Comparison of ENCODE assay signal across 15 cellular contexts in genomic region chr7:76403780-76404494, GRCh38. TPM values are rescaled to one million over a fixed set of nuclear protein-coding genes. Genes with fewer than 3 reads are reported as not detected.
DNase-seq lines count a peak whose midpoint lies in the region; ATAC-seq and TF ChIP-seq lines count a peak whose summit lies in the region.
"Had no signal": no experiment of that assay in that cellular context is flagged by ENCODE, and none has a peak within 500 bp of the region (broad histone marks: within the 10 kb centered on the region; RNA-seq: fewer than 3 reads in every experiment).

No MANE protein-coding gene starts in this region.

- H3K4me3 Mint-ChIP-seq in WTC11 = no peak overlapping the region
- H3K4me3 Mint-ChIP-seq in naive B cell = peak overlapping the region in 1 of 8 donors; percentile 6
- H3K4me3 Mint-ChIP-seq: CD4-positive, alpha-beta T cell; HFFc6 had no signal

- H3K4me2 ChIP-seq in Karpas-422 (ENCODE audit: low read depth, low read length, poor library complexity, severe bottlenecking) = no peak overlapping the region

- DNase-seq in D341Med (ENCODE audit: low spot score) = peak; percentile 6
- peak; percentile 59 for DNase-seq in Karpas-422
- DNase-seq in WTC11 (ENCODE audit: low spot score) = no peak
- no peak for DNase-seq in naive B cell
- no peak for DNase-seq in SW480 (ENCODE audit: low spot score)
- DNase-seq in HAP-1 (ENCODE audit: low spot score in 2 of 2) = no peak
- DNase-seq: activated CD4-positive, alpha-beta T cell treated with anti-CD3 and anti-CD28 coated beads, Interleukin-2, amount 50 U/mL, for 48 hours; caudate nucleus; CD4-positive, alpha-beta T cell; HFFc6; NCI-H510A had no signal

- H3K4me1 ChIP-seq in Karpas-422 (ENCODE audit: low read length) (peaks cover 6% of the 10 kb centered on the region), HAP-1 (no peaks in the 10 kb centered on the region)
- H3K4me1 ChIP-seq: vagina had no signal

- no peaks in the 10 kb centered on the region for H3K36me3 Mint-ChIP-seq in WTC11
- H3K36me3 Mint-ChIP-seq in naive B cell = no peaks in the 10 kb centered on the region

- H3K27me3 ChIP-seq in Karpas-422 (ENCODE audit: low read length) (no peaks in the 10 kb centered on the region), HAP-1 (ENCODE audit: low read depth) (no peaks in the 10 kb centered on the region)
- H3K27me3 ChIP-seq: vagina had no signal

- H3K4me3 ChIP-seq in Karpas-422 (ENCODE audit: low read length) (no peak overlapping the region), HAP-1 (no peak overlapping the region)
- H3K4me3 ChIP-seq: skin epidermis, vagina had no signal

- no peak overlapping the region for H2AFZ ChIP-seq in Karpas-422 (ENCODE audit: low read length)

- POLR2A ChIA-PET in WTC11 (lab: Charles Lee) = no interaction called here

- ATAC-seq in WTC11 (peak; percentile 32; the same call in 1 of the 2 replicates), naive B cell (ENCODE audit: low read depth in 2 of 2) (peak; percentile 39 to 53), GM21526 (IDR thresholded peaks at IDR 0.05; ENCODE audit: low FRiP score, unreplicated experiment) (no peak), HG02763 (IDR thresholded peaks at IDR 0.05; ENCODE audit: unreplicated experiment) (no peak)

- H3K9me3 Mint-ChIP-seq in WTC11 (no peaks in the 10 kb centered on the region), naive B cell (no peaks in the 10 kb centered on the region)
- H3K9me3 Mint-ChIP-seq: CD4-positive, alpha-beta T cell; HFFc6 had no signal

- no peak for TF ChIP-seq CTCF in WTC11 (IDR thresholded peaks at IDR 0.05)

- no peaks in the 10 kb centered on the region for H4K20me1 ChIP-seq in Karpas-422 (ENCODE audit: insufficient read depth, low read depth, low read length)

- H3K4me1 Mint-ChIP-seq in WTC11 (peaks cover 18% of the 10 kb centered on the region), naive B cell (peaks cover 8 to 11% (median 10%) of the 10 kb centered on the region in 3 donors)

- H3K36me3 ChIP-seq in Karpas-422 (ENCODE audit: insufficient read depth, low read length) = no peaks in the 10 kb centered on the region
- H3K36me3 ChIP-seq in HAP-1 (replicated peaks) = no peaks in the 10 kb centered on the region
- H3K36me3 ChIP-seq: vagina had no signal

- in situ Hi-C loops in HAP-1 (cut with MboI; ENCODE audit: low sequenced_read_pairs) = no loop called here

- H3K27me3 Mint-ChIP-seq in WTC11 (ENCODE audit: low read depth) = no peaks in the 10 kb centered on the region
- peaks cover 0 to 5% (median 0%) of the 10 kb centered on the region in 3 donors for H3K27me3 Mint-ChIP-seq in naive B cell
- H3K27me3 Mint-ChIP-seq: CD4-positive, alpha-beta T cell had no signal

- no peak overlapping the region for H3K9ac ChIP-seq in Karpas-422 (ENCODE audit: low read length)

- H3K27ac Mint-ChIP-seq in WTC11 (peak overlapping the region; percentile 7; the same call in 1 of the 2 replicates), naive B cell (peak overlapping the region in 2 of 6 donors; percentile 14 to 23)
- H3K27ac Mint-ChIP-seq: CD4-positive, alpha-beta T cell; HFFc6 had no signal

- CTCF ChIA-PET in WTC11 (lab: Charles Lee) = no interaction called here

- H3K27ac ChIP-seq in Karpas-422 (ENCODE audit: low read length) = no peak overlapping the region
- H3K27ac ChIP-seq: skin epidermis, vagina had no signal

- H3K9me3 ChIP-seq in Karpas-422 (ENCODE audit: low read length) = no peaks in the 10 kb centered on the region
- no peaks in the 10 kb centered on the region for H3K9me3 ChIP-seq in HAP-1
- H3K9me3 ChIP-seq: vagina had no signal

- no peaks in the 10 kb centered on the region for H3K79me2 ChIP-seq in Karpas-422 (ENCODE audit: low read length)

- no peaks in the 10 kb centered on the region for H3K9me2 ChIP-seq in Karpas-422 (replicated peaks; ENCODE audit: insufficient read depth, low read length)

TF ChIP-seq in WTC11, 78 proteins besides CTCF, POLR2A, EP300 and RAD21:
- no peak for TF ChIP-seq ZNF232 (CRISPR knock-in tag; IDR thresholded peaks at IDR 0.05)
- peak; percentile 36; the same call in 1 of the 2 replicates for TF ChIP-seq ZNF263 (CRISPR knock-in tag; IDR thresholded peaks at IDR 0.05; ENCODE audit: low read depth)

RNA-seq across cellular contexts. Expression of gene SSC4D, which starts 5.6 kb away (rescaled TPM):
- not detected in 2 replicates for total RNA-seq in Karpas-422 (2014; rRNA removed; shearing (Covaris generic); ENCODE audit: low replicate concordance)
- total RNA-seq in WTC11 (2021) = 18.1 to 27.9 TPM (median 24.4 TPM) in 3 replicates
- not detected for polyA plus RNA-seq in naive B cell (ENCODE audit: low read depth in 6 of 6)
- total RNA-seq: CD4-positive, alpha-beta T cell; vagina had no signal

RNA-seq across cellular contexts. Expression of gene ZP3, which starts 20.8 kb away (rescaled TPM):
- not detected in 2 replicates for total RNA-seq in Karpas-422 (2014; rRNA removed; shearing (Covaris generic); ENCODE audit: low replicate concordance)
- total RNA-seq in WTC11 (2021) = 1.8 to 9.3 TPM (median 3.3 TPM) in 3 replicates
- polyA plus RNA-seq in naive B cell (ENCODE audit: low read depth in 6 of 6) = 1 to 10 TPM in 5 of 6 donors, under 1 TPM in 1; 0.29 to 4.6 (median 4.0) TPM

RNA-seq across cellular contexts. Expression of gene YWHAG, which starts 45.1 kb away (rescaled TPM):
- total RNA-seq in Karpas-422 (2014; rRNA removed; shearing (Covaris generic); ENCODE audit: low replicate concordance) = 49.1 and 64.1 TPM in 2 replicates
- 192 to 201 TPM (median 200 TPM) in 3 replicates for total RNA-seq in WTC11 (2021)
- 1 to 10 TPM in 5 of 6 donors, under 1 TPM in 1; 0.40 to 2.8 (median 2.2) TPM for polyA plus RNA-seq in naive B cell (ENCODE audit: low read depth in 6 of 6)

RNA-seq across cellular contexts. Expression of gene DTX2, which starts 57.6 kb away (rescaled TPM):
- 17.0 and 26.5 TPM in 2 replicates for total RNA-seq in Karpas-422 (2014; rRNA removed; shearing (Covaris generic); ENCODE audit: low replicate concordance)
- total RNA-seq in WTC11 (2021) = 60.9 to 79.2 TPM (median 62.1 TPM) in 3 replicates
- polyA plus RNA-seq in naive B cell (ENCODE audit: low read depth in 6 of 6) = 10 to 100 TPM; 10.2 to 25.2 (median 13.5) TPM

Comparison
In these comparisons a context has a peak if more than half of its experiments do, and no peak if none do; other contexts are left out.
1. DNase-seq: peak in D341Med (single experiment) and Karpas-422 (single experiment); none in WTC11 (single experiment), naive B cell (single experiment), SW480 (single experiment) and HAP-1 (0 of 2).
2. ATAC-seq: peak in WTC11 (single experiment) and naive B cell (2 of 2); none in GM21526 (single experiment) and HG02763 (single experiment).
3. RNA of gene SSC4D, which starts 5.6 kb away (total RNA-seq): 18.1 to 27.9 TPM in WTC11; not detected in Karpas-422; every median in the first group is over 10 times any median in the second.